Comparison of ENCODE assay signal across 8 cellular contexts in genomic region chr5:8184455-8185063, GRCh38.
DNase-seq lines count a peak whose midpoint lies in the region; FAIRE-seq and TF ChIP-seq lines count a peak whose summit lies in the region.

No MANE protein-coding gene starts in this region.

- H3K36me3 ChIP-seq in GM06990 (ENCODE audit: control insufficient read depth, insufficient read depth, low read length) (no peaks in the 10 kb centered on the region), WERI-Rb-1 (no peaks in the 10 kb centered on the region)

- peak; percentile 96 for TF ChIP-seq CTCF in 22Rv1 (IDR thresholded peaks at IDR 0.05)
- peak; percentile 98 for TF ChIP-seq CTCF in GM06990 (IDR thresholded peaks at IDR 0.05; ENCODE audit: insufficient read depth, low read length, poor library complexity, severe bottlenecking)
- TF ChIP-seq CTCF in WERI-Rb-1 (IDR thresholded peaks at IDR 0.05; ENCODE audit: low read depth, low read length) = peak; percentile 99

- no peak overlapping the region for H3K27ac ChIP-seq in 22Rv1
- H3K27ac ChIP-seq in WERI-Rb-1 = no peak overlapping the region

- no peak for TF ChIP-seq POLR2A in H54 (IDR thresholded peaks at IDR 0.05; ENCODE audit: low read depth, low read length)

- no peaks in the 10 kb centered on the region for H3K9me3 ChIP-seq in WERI-Rb-1 (ENCODE audit: severe bottlenecking)

- DNase-seq in GM06990 (ENCODE audit: extremely low read depth, insufficient read length) (no peak), H54 (ENCODE audit: insufficient read length, low spot score) (peak; percentile 26), Kasumi-1 (lab: John Stamatoyannopoulos, UW) (peak; percentile 7 to 16), WERI-Rb-1 (peak; percentile 73), glomerular visceral epithelial cell (ENCODE audit: extremely low spot score) (peak; percentile 15), middle frontal gyrus (ENCODE audit: extremely low spot score, low spot score) (no peak)
- DNase-seq in stimulated activated CD4-positive, alpha-beta T cell treated with anti-CD3 and anti-CD28 coated beads, Interleukin-2, amount 100 ng/mL, for 48 hours = peak; percentile 16 to 35

- FAIRE-seq in H54 (lab: Jason Lieb, UNC) = peak; percentile 89

- H3K4me3 ChIP-seq in GM06990 (replicated peaks; ENCODE audit: low read depth, low read length) (no peak overlapping the region), WERI-Rb-1 (ENCODE audit: low read depth, low read length) (no peak overlapping the region)

- no peaks in the 10 kb centered on the region for H3K27me3 ChIP-seq in GM06990 (replicated peaks; ENCODE audit: control insufficient read depth, insufficient read depth, low read length)
- peaks cover 26% of the 10 kb centered on the region for H3K27me3 ChIP-seq in WERI-Rb-1 (ENCODE audit: insufficient read depth, low read depth, severe bottlenecking)

Comparison
In these comparisons a context has a peak if more than half of its experiments do, and no peak if none do; other contexts are left out.
1. DNase-seq: peak in H54 (single experiment), Kasumi-1 (2 of 2), WERI-Rb-1 (single experiment), glomerular visceral epithelial cell (single experiment) and stimulated activated CD4-positive, alpha-beta T cell treated with anti-CD3 and anti-CD28 coated beads, Interleukin-2, amount 100 ng/mL, for 48 hours (2 of 2); none in GM06990 (single experiment) and middle frontal gyrus (single experiment).
2. Peak in every context shown above with its lines, with median percentiles within 50 percentile points of each other: CTCF ChIP-seq.